Comparison of ENCODE assay signal across 12 cellular contexts in genomic region chr14:100416921-100417451, GRCh38. TPM values are rescaled to one million over a fixed set of nuclear protein-coding genes. Genes with fewer than 3 reads are reported as not detected.
DNase-seq lines count a peak whose midpoint lies in the region; ATAC-seq, FAIRE-seq and TF ChIP-seq lines count a peak whose summit lies in the region.
"Had no signal": no experiment of that assay in that cellular context is flagged by ENCODE, and none has a peak within 500 bp of the region (broad histone marks: within the 10 kb centered on the region; RNA-seq: fewer than 3 reads in every experiment).

No MANE protein-coding gene starts in this region.

- H3K27me3 ChIP-seq in osteoblast (ENCODE audit: insufficient read depth, low read length) (no peaks in the 10 kb centered on the region), right atrium auricular region (no peaks in the 10 kb centered on the region), stomach (no peaks in the 10 kb centered on the region)
- H3K27me3 ChIP-seq: neural progenitor cell had no signal

- H3K4me3 ChIP-seq in epithelial cell of esophagus (ENCODE audit: low read length) (no peak overlapping the region), osteoblast (ENCODE audit: insufficient read depth, low read length) (no peak overlapping the region), right atrium auricular region (no peak overlapping the region), stomach (no peak overlapping the region)
- H3K4me3 ChIP-seq: neural progenitor cell had no signal

- peak overlapping the region; percentile 84 for H3K27ac ChIP-seq in osteoblast (ENCODE audit: low read depth, low read length)
- H3K27ac ChIP-seq in right atrium auricular region: no peak overlapping the region
- peak overlapping the region in 1 of 5 donors; percentile 42 for H3K27ac ChIP-seq in stomach
- H3K27ac ChIP-seq: neural progenitor cell had no signal

- H3K9me3 ChIP-seq in osteoblast (ENCODE audit: low read depth, low read length) (no peaks in the 10 kb centered on the region), right atrium auricular region (no peaks in the 10 kb centered on the region), stomach (no peaks in the 10 kb centered on the region)

- no peaks in the 10 kb centered on the region for H3K27me3 Mint-ChIP-seq in stimulated activated naive CD8-positive, alpha-beta T cell treated with anti-CD3 and anti-CD28 coated beads, Interleukin-15, amount 100 ng/mL, for 72 hours
- H3K27me3 Mint-ChIP-seq: activated CD4-positive, alpha-beta T cell treated with anti-CD3 and anti-CD28 coated beads for 36 hours had no signal

- no peak overlapping the region for H3K27ac Mint-ChIP-seq in stimulated activated naive CD8-positive, alpha-beta T cell treated with anti-CD3 and anti-CD28 coated beads, Interleukin-15, amount 100 ng/mL, for 72 hours
- H3K27ac Mint-ChIP-seq: activated CD4-positive, alpha-beta T cell treated with anti-CD3 and anti-CD28 coated beads for 36 hours; neural progenitor cell had no signal

- no peak for TF ChIP-seq POLR2A in stomach (IDR thresholded peaks at IDR 0.05)

- H3K4me1 Mint-ChIP-seq in stimulated activated naive CD8-positive, alpha-beta T cell treated with anti-CD3 and anti-CD28 coated beads, Interleukin-15, amount 100 ng/mL, for 72 hours: peaks cover 6% of the 10 kb centered on the region
- H3K4me1 Mint-ChIP-seq: activated CD4-positive, alpha-beta T cell treated with anti-CD3 and anti-CD28 coated beads for 36 hours had no signal

- H3K9me3 Mint-ChIP-seq in stimulated activated naive CD8-positive, alpha-beta T cell treated with anti-CD3 and anti-CD28 coated beads, Interleukin-15, amount 100 ng/mL, for 72 hours: peaks cover 0 to 4% of the 10 kb centered on the region in 2 donors
- H3K9me3 Mint-ChIP-seq: neural progenitor cell had no signal

- H3K4me1 ChIP-seq in osteoblast (ENCODE audit: insufficient read depth, low read length) (peaks cover 20% of the 10 kb centered on the region), right atrium auricular region (no peaks in the 10 kb centered on the region), stomach (peaks cover 4 to 23% (median 16%) of the 10 kb centered on the region in 4 donors)
- H3K4me1 ChIP-seq: neural progenitor cell had no signal

- WGBS in stomach, 5 donors: 85 to 87% (median 86%) methylated on average over 6 of the region's 6 CpGs

- no peak overlapping the region for H3K4me3 Mint-ChIP-seq in stimulated activated naive CD8-positive, alpha-beta T cell treated with anti-CD3 and anti-CD28 coated beads, Interleukin-15, amount 100 ng/mL, for 72 hours
- H3K4me3 Mint-ChIP-seq: activated CD4-positive, alpha-beta T cell treated with anti-CD3 and anti-CD28 coated beads for 36 hours; neural progenitor cell had no signal

- peak overlapping the region; percentile 12 for H2AFZ ChIP-seq in osteoblast (ENCODE audit: low read length)
- H2AFZ ChIP-seq: neural progenitor cell had no signal

- no peak for ATAC-seq in stimulated activated naive CD8-positive, alpha-beta T cell treated with anti-CD3 and anti-CD28 coated beads, Interleukin-15, amount 100 ng/mL, for 72 hours
- ATAC-seq: activated CD4-positive, alpha-beta T cell treated with anti-CD3 and anti-CD28 coated beads for 36 hours had no signal

- no peak for FAIRE-seq in RCC 7860 (lab: Jason Lieb, UNC)

- DNase-seq in EL (peak; percentile 91), RCC 7860 (ENCODE audit: low spot score) (peak; percentile 49), epithelial cell of esophagus (ENCODE audit: low read depth) (peak; percentile 70), osteoblast (ENCODE audit: insufficient read length, low spot score, missing footprints) (peak; percentile 94), right atrium auricular region (ENCODE audit: low spot score) (no peak), D341Med (ENCODE audit: low spot score) (no peak), stomach (no peak)
- no peak for DNase-seq in stimulated activated naive CD8-positive, alpha-beta T cell treated with anti-CD3 and anti-CD28 coated beads, Interleukin-15, amount 100 ng/mL, for 72 hours
- DNase-seq: activated CD4-positive, alpha-beta T cell treated with anti-CD3 and anti-CD28 coated beads for 36 hours; activated naive CD4-positive, alpha-beta T cell treated with anti-CD3 and anti-CD28 coated beads, Interleukin-2, amount 50 U/mL, for 16 hours; stimulated activated naive CD4-positive, alpha-beta T cell treated with Interleukin-2 at 50 U/mL for 16 hours had no signal

- intact Hi-C loops in stomach (cut with DNase I; ENCODE audit: low total_unique reads): no loop called here

- H3K4me2 ChIP-seq in osteoblast (ENCODE audit: insufficient read depth, low read length): peak overlapping the region; percentile 14
- H3K4me2 ChIP-seq: neural progenitor cell had no signal

- TF ChIP-seq CTCF in epithelial cell of esophagus (IDR thresholded peaks at IDR 0.05; ENCODE audit: insufficient read depth, low read depth, low read length, missing control alignments) (no peak), osteoblast (IDR thresholded peaks at IDR 0.05; ENCODE audit: extremely low read depth, low read depth, low read length) (no peak), right atrium auricular region (IDR thresholded peaks at IDR 0.05) (no peak), stomach (IDR thresholded peaks at IDR 0.05) (no peak)

- H3K36me3 ChIP-seq in osteoblast (ENCODE audit: insufficient read depth, low read length) (no peaks in the 10 kb centered on the region), right atrium auricular region (no peaks in the 10 kb centered on the region), stomach (no peaks in the 10 kb centered on the region)
- H3K36me3 ChIP-seq: neural progenitor cell had no signal

- peaks cover 5% of the 10 kb centered on the region for H4K20me1 ChIP-seq in osteoblast (ENCODE audit: insufficient read depth, low read length)

- H3K79me2 ChIP-seq in osteoblast (ENCODE audit: insufficient read depth, low read length): peaks cover 3% of the 10 kb centered on the region

- no peak for TF ChIP-seq EP300 in stomach (IDR thresholded peaks at IDR 0.05)

RNA-seq across cellular contexts. Expression of gene WDR25, which starts 40.7 kb away (rescaled TPM):
- total RNA-seq in osteoblast (18.0 and 22.1 TPM in 2 replicates), right atrium auricular region (1 to 10 TPM; 4.4 to 4.7 TPM), stomach (10 to 100 TPM in 1 of 5 donors, 1 to 10 TPM in 4; 1.3 to 10.5 (median 8.7) TPM)
- 10 to 100 TPM in 1 of 3 donors, 1 to 10 TPM in 2; 5.3 to 13.6 (median 8.3) TPM for polyA plus RNA-seq in stomach

Comparison
In these comparisons a context has a peak if more than half of its experiments do, and no peak if none do; other contexts are left out.
1. DNase-seq: peak in EL (single experiment), RCC 7860 (single experiment), epithelial cell of esophagus (single experiment) and osteoblast (single experiment); none in stimulated activated naive CD8-positive, alpha-beta T cell treated with anti-CD3 and anti-CD28 coated beads, Interleukin-15, amount 100 ng/mL, for 72 hours (0 of 2), right atrium auricular region (single experiment), D341Med (single experiment) and stomach (single experiment).